In genomic region chr11:117128289-117128688, GRCh38 we compare ENCODE assay signal across 12 cellular contexts.
"Had no signal": no experiment of that assay in that cellular context is flagged by ENCODE, and none has a peak within 500 bp of the region (broad histone marks: within the 10 kb centered on the region; RNA-seq: fewer than 3 reads in every experiment).

No MANE protein-coding gene starts in this region.

- H3K36me3 ChIP-seq: SJCRH30 had no signal

- H3K4me1 ChIP-seq: SJCRH30 had no signal

- H3K27me3 ChIP-seq: SJCRH30 had no signal

- H3K9me3 ChIP-seq: SJCRH30 had no signal

- H3K4me3 ChIP-seq: SJCRH30 had no signal

- H3K27ac ChIP-seq: RWPE1, SJCRH30 had no signal

- DNase-seq: IMR-90; Karpas-422; KG1; MM.1S; NCI-H2081 treated with DMSO at 0.1 percent for 48 hours; NCI-H226; NCI-H446; NCI-H524 treated with DMSO at 0.1 percent for 48 hours; NK-92 treated with Interleukin-12 subunit alpha and Interleukin-12 subunit beta, amount 100 ng/mL, for 24 hours; PC-3; SJCRH30 had no signal
